16 cellular contexts compared by ENCODE assay signal in the genomic region with DNA sequence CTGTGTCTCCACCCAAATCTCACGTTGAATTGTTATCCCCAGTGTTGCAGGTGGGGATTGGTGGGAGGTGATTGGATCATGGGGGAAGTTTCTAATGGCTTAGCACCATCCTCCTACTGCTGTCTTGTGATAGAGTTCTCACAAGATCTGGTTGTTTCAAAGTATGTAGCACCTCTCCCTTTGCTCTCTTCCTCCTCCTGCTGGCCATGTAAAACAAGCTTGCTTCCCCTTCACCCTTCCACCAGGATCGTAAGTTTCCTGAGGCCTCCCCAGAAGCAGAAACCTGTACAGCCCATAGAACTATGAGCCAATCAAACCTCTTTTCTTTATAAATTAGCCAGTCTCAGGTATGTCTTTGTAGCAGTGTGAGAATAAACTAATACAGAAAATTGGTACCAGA.
DNase-seq lines count a peak whose midpoint lies in the region; ATAC-seq and TF ChIP-seq lines count a peak whose summit lies in the region.
"Had no signal": no experiment of that assay in that cellular context is flagged by ENCODE, and none has a peak within 500 bp of the region (broad histone marks: within the 10 kb centered on the region; RNA-seq: fewer than 3 reads in every experiment).

No MANE protein-coding gene starts in this region.

- DNase-seq in activated CD4-positive, alpha-beta T cell treated with anti-CD3 and anti-CD28 coated beads for 48 hours = peak; percentile 4
- no peak for DNase-seq in activated CD4-positive, alpha-beta T cell treated with anti-CD3 and anti-CD28 coated beads, Interleukin-2, amount 10 ng/mL, durations not matched to agents 7 days and 5 days
- peak; percentile 25 for DNase-seq in NT2/D1 (ENCODE audit: low read depth, low spot score)
- no peak for DNase-seq in epithelial cell of proximal tubule (ENCODE audit: low read depth)
- DNase-seq in type B pancreatic cell (ENCODE audit: extremely low spot score, unreplicated experiment) = no peak
- no peak for DNase-seq in glutamatergic neuron
- DNase-seq in prostate gland (ENCODE audit: low spot score) = no peak
- DNase-seq: ACHN; activated CD4-positive, alpha-beta T cell treated with anti-CD3 and anti-CD28 coated beads, Interleukin-2, amount 50 U/mL, for 48 hours; amniotic stem cell; dermis blood vessel endothelial cell; natural killer cell; NCI-H2171; NK-92 treated with Interleukin-12 subunit alpha and Interleukin-12 subunit beta, amount 100 ng/mL, for 24 hours; testis had no signal

- H3K9me3 Mint-ChIP-seq in activated CD4-positive, alpha-beta T cell treated with anti-CD3 and anti-CD28 coated beads, Interleukin-2, amount 10 ng/mL, durations not matched to agents 7 days and 5 days = peaks cover 8% of the 10 kb centered on the region
- H3K9me3 Mint-ChIP-seq in type B pancreatic cell = peaks cover 10% of the 10 kb centered on the region
- H3K9me3 Mint-ChIP-seq in glutamatergic neuron (ENCODE audit: unreplicated experiment) = peaks cover 11% of the 10 kb centered on the region

- H3K9ac ChIP-seq in NT2/D1 (ENCODE audit: insufficient read length, low read depth) = no peak overlapping the region

- POLR2A ChIA-PET in activated CD4-positive, alpha-beta T cell treated with anti-CD3 and anti-CD28 coated beads, Interleukin-2, amount 10 ng/mL, durations not matched to agents 7 days and 5 days (lab: Charles Lee) = no interaction called here

- H3K27ac Mint-ChIP-seq in activated CD4-positive, alpha-beta T cell treated with anti-CD3 and anti-CD28 coated beads, Interleukin-2, amount 10 ng/mL, durations not matched to agents 7 days and 5 days = no peak overlapping the region
- no peak overlapping the region for H3K27ac Mint-ChIP-seq in type B pancreatic cell
- no peak overlapping the region for H3K27ac Mint-ChIP-seq in glutamatergic neuron (ENCODE audit: unreplicated experiment)
- H3K27ac Mint-ChIP-seq: natural killer cell had no signal

- intact Hi-C loops in prostate gland (cut with DNase I) = no loop called here

- CTCF ChIA-PET in activated CD4-positive, alpha-beta T cell treated with anti-CD3 and anti-CD28 coated beads, Interleukin-2, amount 10 ng/mL, durations not matched to agents 7 days and 5 days (lab: Charles Lee) = no interaction called here

- peaks cover 19% of the 10 kb centered on the region; the same call in 1 of the 2 replicates for H3K9me3 ChIP-seq in NT2/D1 (ENCODE audit: insufficient read depth, low read length)
- H3K9me3 ChIP-seq in prostate gland = no peaks in the 10 kb centered on the region
- H3K9me3 ChIP-seq: testis had no signal

- peak; percentile 33 for TF ChIP-seq CTCF in epithelial cell of proximal tubule (conservative IDR thresholded peaks at IDR 0.05; ENCODE audit: low read depth, low read length)
- TF ChIP-seq CTCF in type B pancreatic cell (conservative IDR thresholded peaks at IDR 0.05) = peak; percentile 31
- TF ChIP-seq CTCF in glutamatergic neuron (IDR thresholded peaks at IDR 0.05; ENCODE audit: partially characterized antibody, unreplicated experiment) = no peak
- no peak for TF ChIP-seq CTCF in prostate gland (IDR thresholded peaks at IDR 0.05)

- WGBS in prostate gland = 76% methylated on average over 2 of the region's 2 CpGs

- H3K27me3 ChIP-seq in NT2/D1 (ENCODE audit: insufficient read depth, insufficient read length) (no peaks in the 10 kb centered on the region), prostate gland (replicated peaks; ENCODE audit: insufficient read depth) (no peaks in the 10 kb centered on the region)
- H3K27me3 ChIP-seq: testis had no signal

- no peaks in the 10 kb centered on the region for H3K36me3 Mint-ChIP-seq in activated CD4-positive, alpha-beta T cell treated with anti-CD3 and anti-CD28 coated beads, Interleukin-2, amount 10 ng/mL, durations not matched to agents 7 days and 5 days (ENCODE audit: low read depth)
- H3K36me3 Mint-ChIP-seq in type B pancreatic cell (no peaks in the 10 kb centered on the region), glutamatergic neuron (ENCODE audit: unreplicated experiment) (peaks cover 14% of the 10 kb centered on the region)
- H3K36me3 Mint-ChIP-seq: natural killer cell had no signal

- H3K4me1 Mint-ChIP-seq in activated CD4-positive, alpha-beta T cell treated with anti-CD3 and anti-CD28 coated beads, Interleukin-2, amount 10 ng/mL, durations not matched to agents 7 days and 5 days = peaks cover 16% of the 10 kb centered on the region
- H3K4me1 Mint-ChIP-seq in type B pancreatic cell (ENCODE audit: unreplicated experiment) (no peaks in the 10 kb centered on the region), glutamatergic neuron (ENCODE audit: low read depth, unreplicated experiment) (peaks cover 3% of the 10 kb centered on the region)
- H3K4me1 Mint-ChIP-seq: natural killer cell had no signal

- H3K36me3 ChIP-seq in NT2/D1 (ENCODE audit: insufficient read depth, insufficient read length, low read length) (no peaks in the 10 kb centered on the region), prostate gland (no peaks in the 10 kb centered on the region)

- H3K4me1 ChIP-seq in NT2/D1 (ENCODE audit: insufficient read depth, insufficient read length) = no peaks in the 10 kb centered on the region
- no peaks in the 10 kb centered on the region for H3K4me1 ChIP-seq in prostate gland (replicated peaks)
- H3K4me1 ChIP-seq: testis had no signal

- H3K4me3 Mint-ChIP-seq in activated CD4-positive, alpha-beta T cell treated with anti-CD3 and anti-CD28 coated beads, Interleukin-2, amount 10 ng/mL, durations not matched to agents 7 days and 5 days = no peak overlapping the region
- no peak overlapping the region for H3K4me3 Mint-ChIP-seq in type B pancreatic cell
- no peak overlapping the region for H3K4me3 Mint-ChIP-seq in glutamatergic neuron (ENCODE audit: unreplicated experiment)
- H3K4me3 Mint-ChIP-seq: natural killer cell had no signal

- no peak for TF ChIP-seq POLR2A in prostate gland (IDR thresholded peaks at IDR 0.05)

- no peak overlapping the region for H3K27ac ChIP-seq in prostate gland
- H3K27ac ChIP-seq: testis had no signal

- H3K4me3 ChIP-seq in NT2/D1 (ENCODE audit: insufficient read length, low read depth) (no peak overlapping the region), epithelial cell of proximal tubule (ENCODE audit: low read depth, low read length) (no peak overlapping the region), prostate gland (no peak overlapping the region)
- H3K4me3 ChIP-seq: testis had no signal

- ATAC-seq in GM21619 (IDR thresholded peaks at IDR 0.05; ENCODE audit: unreplicated experiment) = no peak
- ATAC-seq: natural killer cell had no signal

- H3K27me3 Mint-ChIP-seq in activated CD4-positive, alpha-beta T cell treated with anti-CD3 and anti-CD28 coated beads, Interleukin-2, amount 10 ng/mL, durations not matched to agents 7 days and 5 days = peaks cover 11% of the 10 kb centered on the region
- no peaks in the 10 kb centered on the region for H3K27me3 Mint-ChIP-seq in type B pancreatic cell
- peaks cover 3% of the 10 kb centered on the region for H3K27me3 Mint-ChIP-seq in glutamatergic neuron (ENCODE audit: unreplicated experiment)

Comparison
In these comparisons a context has a peak if more than half of its experiments do, and no peak if none do; other contexts are left out.
1. DNase-seq: peak in activated CD4-positive, alpha-beta T cell treated with anti-CD3 and anti-CD28 coated beads for 48 hours (single experiment) and NT2/D1 (single experiment); none in activated CD4-positive, alpha-beta T cell treated with anti-CD3 and anti-CD28 coated beads, Interleukin-2, amount 10 ng/mL, durations not matched to agents 7 days and 5 days (single experiment), epithelial cell of proximal tubule (single experiment), type B pancreatic cell (single experiment), glutamatergic neuron (single experiment) and prostate gland (single experiment).
2. CTCF ChIP-seq: peak in epithelial cell of proximal tubule (single experiment) and type B pancreatic cell (single experiment); none in glutamatergic neuron (single experiment) and prostate gland (0 of 4).